In the genomic region with DNA sequence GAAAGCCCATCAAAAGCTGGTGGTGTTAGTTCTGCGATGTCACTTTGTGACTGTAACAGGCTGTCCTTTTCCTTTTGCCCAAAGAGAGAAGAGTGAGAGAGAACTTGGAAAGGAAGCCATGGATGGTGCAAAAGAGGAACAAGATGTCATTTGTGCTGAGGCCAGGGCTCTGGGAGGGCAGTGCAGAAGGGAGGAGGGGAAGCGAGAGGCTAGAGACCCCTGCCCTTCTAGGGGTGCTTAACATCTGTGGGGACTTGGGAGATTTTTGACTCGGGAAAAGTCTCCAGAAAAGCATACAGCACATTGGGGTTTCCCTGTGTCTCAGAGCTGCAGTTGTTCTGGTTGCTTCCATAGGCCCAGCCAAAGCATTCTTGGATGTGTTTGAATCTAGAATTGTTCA, we compare ENCODE assay signal across 22 cellular contexts.
"Had no signal": no experiment of that assay in that cellular context is flagged by ENCODE, and none has a peak within 500 bp of the region (broad histone marks: within the 10 kb centered on the region; RNA-seq: fewer than 3 reads in every experiment).

No MANE protein-coding gene starts in this region.

- H3K4me1 Mint-ChIP-seq: natural killer cell; stimulated activated naive B cell treated with anti-CD40 and anti-IgM and Interleukin-4, amounts not matched to agents 10 μg/mL and 1 μg/mL and 100 μg/mL, for 72 hours had no signal

- DNase-seq: cortex of kidney; dorsolateral prefrontal cortex; effector memory CD4-positive, alpha-beta T cell; heart right ventricle; hypothalamus; mammary epithelial cell; natural killer cell; occipital lobe; psoas muscle; retina; right lobe of liver; stimulated activated CD4-positive, alpha-beta T cell treated with anti-CD3 and anti-CD28 coated beads, Interleukin-2, amount 100 ng/mL, for 24 hours; stimulated activated CD4-positive, alpha-beta T cell treated with anti-CD3 and anti-CD28 coated beads, Interleukin-4, amount 100 ng/mL, for 4 hours; stimulated activated naive B cell treated with anti-CD40 and anti-IgM and Interleukin-4, amounts not matched to agents 10 μg/mL and 1 μg/mL and 100 μg/mL, for 72 hours; stomach; substantia nigra; transverse colon had no signal

- H3K4me3 ChIP-seq: dorsolateral prefrontal cortex, heart right ventricle, psoas muscle, right lobe of liver, stomach, thoracic aorta, transverse colon had no signal

- H3K9me3 Mint-ChIP-seq: mesothelial cell of epicardium, natural killer cell had no signal

- H3K36me3 Mint-ChIP-seq: mesothelial cell of epicardium, natural killer cell had no signal

- H3K4me3 Mint-ChIP-seq: mesothelial cell of epicardium; natural killer cell; stimulated activated naive B cell treated with anti-CD40 and anti-IgM and Interleukin-4, amounts not matched to agents 10 μg/mL and 1 μg/mL and 100 μg/mL, for 72 hours had no signal

- H3K4me1 ChIP-seq: parathyroid adenoma, psoas muscle, right lobe of liver, transverse colon had no signal

- ATAC-seq: esophagus mucosa; heart right ventricle; left lobe of liver; natural killer cell; psoas muscle; right lobe of liver; stimulated activated naive B cell treated with anti-CD40 and anti-IgM and Interleukin-4, amounts not matched to agents 10 μg/mL and 1 μg/mL and 100 μg/mL, for 72 hours had no signal

- H3K27me3 ChIP-seq: heart right ventricle, right lobe of liver, stomach, transverse colon had no signal

- H3K9me3 ChIP-seq: psoas muscle, right lobe of liver, stomach, thoracic aorta, transverse colon had no signal

- H3K27ac ChIP-seq: dorsolateral prefrontal cortex, heart right ventricle, parathyroid adenoma, psoas muscle, right lobe of liver, stomach, thoracic aorta, transverse colon had no signal

- H3K36me3 ChIP-seq: heart right ventricle, right lobe of liver, stomach, thoracic aorta, transverse colon had no signal

- H3K27ac Mint-ChIP-seq: mesothelial cell of epicardium; natural killer cell; stimulated activated naive B cell treated with anti-CD40 and anti-IgM and Interleukin-4, amounts not matched to agents 10 μg/mL and 1 μg/mL and 100 μg/mL, for 72 hours had no signal
